ENCODE assay signal across 29 cellular contexts in the genomic region with DNA sequence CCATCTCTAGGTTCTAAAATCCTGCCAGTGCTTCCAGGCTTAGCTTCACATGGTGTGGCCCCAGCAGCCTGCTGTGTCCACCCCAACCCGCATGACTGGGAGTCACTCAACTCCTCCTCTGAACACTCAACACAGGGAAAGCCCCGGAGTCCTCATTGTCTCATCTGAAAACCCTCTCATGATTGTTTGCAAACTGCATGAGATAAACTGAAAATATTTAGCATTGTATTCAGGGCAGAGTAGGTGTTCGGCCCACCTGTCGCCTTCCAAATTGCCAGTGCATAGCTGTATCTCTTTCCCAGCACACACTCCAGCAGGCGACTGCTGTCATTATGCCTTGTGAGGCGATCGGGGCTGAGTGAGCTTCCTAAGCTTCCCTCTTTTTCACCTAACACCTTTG.
"Had no signal": no experiment of that assay in that cellular context is flagged by ENCODE, and none has a peak within 500 bp of the region (broad histone marks: within the 10 kb centered on the region; RNA-seq: fewer than 3 reads in every experiment).

No MANE protein-coding gene starts in this region.

- H3K27ac ChIP-seq: neural progenitor cell, ovary, parathyroid adenoma, psoas muscle, right lobe of liver, sigmoid colon, stomach, thoracic aorta, thyroid gland, tibial nerve, upper lobe of right lung, uterus had no signal

- H3K36me3 ChIP-seq: neural progenitor cell, ovary, right lobe of liver, sigmoid colon, stomach, thoracic aorta, thyroid gland, tibial nerve, upper lobe of right lung, uterus had no signal

- H3K4me3 Mint-ChIP-seq: naive thymus-derived CD4-positive, alpha-beta T cell; natural killer cell; nephron; neural progenitor cell; stimulated activated effector memory CD8-positive, alpha-beta T cell treated with anti-CD3 and anti-CD28 coated beads, Interleukin-12 subunit alpha, Interleukin-12 subunit beta, amount 100 ng/mL, for 72 hours; stimulated activated naive B cell treated with anti-CD40 and anti-IgM and Interleukin-4, amounts not matched to agents 10 μg/mL and 1 μg/mL and 100 μg/mL, for 72 hours; stimulated activated naive CD8-positive, alpha-beta T cell treated with anti-CD3 and anti-CD28 coated beads, Interleukin-15, Interleukin-2, amounts not matched to agents 100 ng/mL and 50 ng/mL, for 24 hours; type B pancreatic cell had no signal

- H3K9me3 ChIP-seq: ovary, right lobe of liver, thyroid gland, upper lobe of right lung, uterus had no signal

- H3K27ac Mint-ChIP-seq: naive thymus-derived CD4-positive, alpha-beta T cell; natural killer cell; nephron; progenitor cell of endocrine pancreas; stimulated activated effector memory CD8-positive, alpha-beta T cell treated with anti-CD3 and anti-CD28 coated beads, Interleukin-12 subunit alpha, Interleukin-12 subunit beta, amount 100 ng/mL, for 72 hours; stimulated activated naive B cell treated with anti-CD40 and anti-IgM and Interleukin-4, amounts not matched to agents 10 μg/mL and 1 μg/mL and 100 μg/mL, for 72 hours; stimulated activated naive CD8-positive, alpha-beta T cell treated with anti-CD3 and anti-CD28 coated beads, Interleukin-15, Interleukin-2, amounts not matched to agents 100 ng/mL and 50 ng/mL, for 24 hours; type B pancreatic cell had no signal

- H3K9ac ChIP-seq: neural progenitor cell, parathyroid adenoma had no signal

- H3K36me3 Mint-ChIP-seq: neural progenitor cell; stimulated activated effector memory CD8-positive, alpha-beta T cell treated with anti-CD3 and anti-CD28 coated beads, Interleukin-12 subunit alpha, Interleukin-12 subunit beta, amount 100 ng/mL, for 72 hours had no signal

- ATAC-seq: naive thymus-derived CD4-positive, alpha-beta T cell; natural killer cell; psoas muscle; right cardiac atrium; right lobe of liver; stimulated activated effector memory CD8-positive, alpha-beta T cell treated with anti-CD3 and anti-CD28 coated beads, Interleukin-12 subunit alpha, Interleukin-12 subunit beta, amount 100 ng/mL, for 72 hours; stimulated activated naive B cell treated with anti-CD40 and anti-IgM and Interleukin-4, amounts not matched to agents 10 μg/mL and 1 μg/mL and 100 μg/mL, for 72 hours; upper lobe of right lung had no signal

- H3K27me3 Mint-ChIP-seq: progenitor cell of endocrine pancreas, type B pancreatic cell had no signal

- H3K4me2 ChIP-seq: neural progenitor cell had no signal

- H3K4me1 ChIP-seq: neural progenitor cell, parathyroid adenoma, psoas muscle, sigmoid colon, thyroid gland, tibial nerve, upper lobe of right lung, uterus had no signal

- H2AFZ ChIP-seq: neural progenitor cell, parathyroid adenoma had no signal

- DNase-seq: naive thymus-derived CD4-positive, alpha-beta T cell; natural killer cell; occipital lobe; ovary; posterior cingulate gyrus; psoas muscle; right cardiac atrium; right lobe of liver; sigmoid colon; small intestine; stimulated activated CD4-positive, alpha-beta T cell treated with anti-CD3 and anti-CD28 coated beads, Interleukin-15, amount 100 ng/mL, for 24 hours; stimulated activated CD4-positive, alpha-beta T cell treated with anti-CD3 and anti-CD28 coated beads, Interleukin-2, amount 100 ng/mL, for 24 hours; stimulated activated CD4-positive, alpha-beta T cell treated with anti-CD3 and anti-CD28 coated beads, Interleukin-2, amount 100 ng/mL, for 48 hours; stimulated activated CD4-positive, alpha-beta T cell treated with anti-CD3 and anti-CD28 coated beads, Interleukin-4, amount 100 ng/mL, for 24 hours; stimulated activated naive B cell treated with anti-CD40 and anti-IgM and Interleukin-4, amounts not matched to agents 10 μg/mL and 1 μg/mL and 100 μg/mL, for 72 hours; stimulated activated naive CD4-positive, alpha-beta T cell treated with Interleukin-2 at 50 U/mL for 16 hours; stomach; thyroid gland; upper lobe of right lung; uterus had no signal

- H3K79me2 ChIP-seq: parathyroid adenoma had no signal

- H3K4me3 ChIP-seq: neural progenitor cell, ovary, psoas muscle, right lobe of liver, sigmoid colon, stomach, thoracic aorta, thyroid gland, tibial nerve, upper lobe of right lung, uterus had no signal

- H3K27me3 ChIP-seq: neural progenitor cell, ovary, right lobe of liver, sigmoid colon, stomach, thyroid gland, tibial nerve, upper lobe of right lung, uterus had no signal

- H3K4me1 Mint-ChIP-seq: stimulated activated effector memory CD8-positive, alpha-beta T cell treated with anti-CD3 and anti-CD28 coated beads, Interleukin-12 subunit alpha, Interleukin-12 subunit beta, amount 100 ng/mL, for 72 hours had no signal

- H3K9me3 Mint-ChIP-seq: natural killer cell; stimulated activated naive CD8-positive, alpha-beta T cell treated with anti-CD3 and anti-CD28 coated beads, Interleukin-15, Interleukin-2, amounts not matched to agents 100 ng/mL and 50 ng/mL, for 24 hours had no signal
